ENCODE assay signal across 8 cellular contexts in genomic region chr12:80598004-80598606, GRCh38.
A peak's percentile ranks its signal among the peaks of the same experiment; 100 is the strongest.
DNase-seq lines count a peak whose midpoint lies in the region; ATAC-seq and TF ChIP-seq lines count a peak whose summit lies in the region.

No MANE protein-coding gene starts in this region.

- H3K27me3 ChIP-seq in GM23248 (replicated peaks; ENCODE audit: insufficient read depth), result no peaks in the 10 kb centered on the region

- 10 to 11% methylated on average over 5 of the region's 5 CpGs for WGBS in GM23248 (ENCODE audit: low coverage in 1 of 2, low lambda C conversion rate in 2 of 2, missing lambda C conversion rate in 2 of 2), 2 experiments

- H3K4me1 ChIP-seq in GM23248 (ENCODE audit: insufficient read depth), result peaks cover 51% of the 10 kb centered on the region

- no peaks in the 10 kb centered on the region for H3K36me3 Mint-ChIP-seq in activated naive CD4-positive, alpha-beta T cell treated with anti-CD3 and anti-CD28 coated beads, Interleukin-2, amount 50 U/mL, for 72 hours

- H3K4me3 ChIP-seq in GM23248 (no peak overlapping the region), foreskin fibroblast (ENCODE audit: low read depth in 1 of 2, low read length in 2 of 2) (no peak overlapping the region)

- DNase-seq in A172 (ENCODE audit: low spot score), result peak; percentile 65
- peak; percentile 82 for DNase-seq in GM23248
- DNase-seq in RWPE1 (ENCODE audit: low spot score), result peak; percentile 52
- peak; percentile 79 to 87 for DNase-seq in foreskin fibroblast
- no peak for DNase-seq in activated naive CD4-positive, alpha-beta T cell treated with anti-CD3 and anti-CD28 coated beads, Interleukin-2, amount 50 U/mL, for 72 hours (ENCODE audit: low spot score in 2 of 2)
- DNase-seq in NCI-H69 (lab: John Stamatoyannopoulos, UW), result no peak
- DNase-seq in NOMO-1 (lab: John Stamatoyannopoulos, UW; ENCODE audit: unreplicated experiment in 2 of 2), result no peak
- no peak for DNase-seq in DMS153 treated with DMSO at 0.1 percent for 48 hours (lab: John Stamatoyannopoulos, UW; ENCODE audit: unreplicated experiment)

- H3K9me3 ChIP-seq in GM23248 (ENCODE audit: low read depth), result no peaks in the 10 kb centered on the region

- in situ Hi-C loops in GM23248 (cut with MboI), result no loop called here

- H3K4me2 ChIP-seq in GM23248 (ENCODE audit: unreplicated experiment), result peak overlapping the region; percentile 58

- peak; percentile 66 for TF ChIP-seq CTCF in RWPE1 (conservative IDR thresholded peaks at IDR 0.05; ENCODE audit: low read depth)
- peak; percentile 45 for TF ChIP-seq CTCF in foreskin fibroblast (IDR thresholded peaks at IDR 0.05; ENCODE audit: low read depth, low read length)

- H2AFZ ChIP-seq in GM23248, result peak overlapping the region; percentile 67

- no peak for ATAC-seq in activated naive CD4-positive, alpha-beta T cell treated with anti-CD3 and anti-CD28 coated beads, Interleukin-2, amount 50 U/mL, for 72 hours

- H3K9ac ChIP-seq in GM23248, result no peak overlapping the region

- H3F3A ChIP-seq in GM23248 (ENCODE audit: insufficient read depth), result peaks cover 36% of the 10 kb centered on the region

- POLR2A ChIA-PET in RWPE1 (lab: Yijun Ruan, JAX; ENCODE audit: low non-redundant PET), result no interaction called here

- no peaks in the 10 kb centered on the region for H3K79me2 ChIP-seq in GM23248 (ENCODE audit: insufficient read depth)

- H3K27ac ChIP-seq in GM23248 (peak overlapping the region; percentile 45; the same call in 1 of the 2 replicates), RWPE1 (no peak overlapping the region)

- no peaks in the 10 kb centered on the region for H3K9me2 ChIP-seq in GM23248 (ENCODE audit: insufficient read depth)

- no peak overlapping the region for H3K27ac Mint-ChIP-seq in activated naive CD4-positive, alpha-beta T cell treated with anti-CD3 and anti-CD28 coated beads, Interleukin-2, amount 50 U/mL, for 72 hours

- no peaks in the 10 kb centered on the region for H3K36me3 ChIP-seq in GM23248 (ENCODE audit: low read depth)

- H4K20me1 ChIP-seq in GM23248 (ENCODE audit: insufficient read depth), result no peaks in the 10 kb centered on the region

- CTCF ChIA-PET in RWPE1 (lab: Yijun Ruan, JAX), result interaction anchor here (1.8 kb wide), 1 partner anchor 125 kb away, joined by 12 read pairs; no protein-coding TSS in a partner anchor

- peaks cover 4 to 5% of the 10 kb centered on the region in 2 donors for H3K9me3 Mint-ChIP-seq in activated naive CD4-positive, alpha-beta T cell treated with anti-CD3 and anti-CD28 coated beads, Interleukin-2, amount 50 U/mL, for 72 hours

Comparison
In these comparisons a context has a peak if more than half of its experiments do, and no peak if none do; other contexts are left out.
1. DNase-seq: peak in A172 (single experiment), GM23248 (single experiment), RWPE1 (single experiment) and foreskin fibroblast (2 of 2); none in activated naive CD4-positive, alpha-beta T cell treated with anti-CD3 and anti-CD28 coated beads, Interleukin-2, amount 50 U/mL, for 72 hours (0 of 2), NCI-H69 (single experiment), NOMO-1 (0 of 2) and DMS153 treated with DMSO at 0.1 percent for 48 hours (single experiment).